ENCODE assay signal across 9 cellular contexts in genomic region chr6:8743146-8743745, GRCh38.
DNase-seq lines count a peak whose midpoint lies in the region; ATAC-seq and TF ChIP-seq lines count a peak whose summit lies in the region.
"Had no signal": no experiment of that assay in that cellular context is flagged by ENCODE, and none has a peak within 500 bp of the region (broad histone marks: within the 10 kb centered on the region; RNA-seq: fewer than 3 reads in every experiment).

No MANE protein-coding gene starts in this region.

- peak overlapping the region; percentile 24 for H3K27ac Mint-ChIP-seq in activated naive CD4-positive, alpha-beta T cell treated with anti-CD3 and anti-CD28 coated beads, Interleukin-2, amount 50 U/mL, for 24 hours
- no peak overlapping the region for H3K27ac Mint-ChIP-seq in natural killer cell treated with Interleukin-12 subunit alpha and Interleukin-12 subunit beta and Interleukin-15 and Interleukin-18, amount 100 ng/mL, for 72 hours

- no peaks in the 10 kb centered on the region for H3K9me3 ChIP-seq in gastroesophageal sphincter
- no peaks in the 10 kb centered on the region for H3K9me3 ChIP-seq in right cardiac atrium (ENCODE audit: control insufficient read depth, low read length)

- ATAC-seq in HG03064 (IDR thresholded peaks at IDR 0.05; ENCODE audit: low read depth, unreplicated experiment): peak; percentile 58
- ATAC-seq in natural killer cell treated with Interleukin-12 subunit alpha and Interleukin-12 subunit beta and Interleukin-15 and Interleukin-18, amount 100 ng/mL, for 72 hours: peak in 1 of 2 donors; percentile 62
- ATAC-seq in gastroesophageal sphincter: no peak
- ATAC-seq in right cardiac atrium: no peak

- TF ChIP-seq POLR2A in gastroesophageal sphincter (IDR thresholded peaks at IDR 0.05): no peak

- no peak for TF ChIP-seq EP300 in gastroesophageal sphincter (IDR thresholded peaks at IDR 0.05)

- H3K27ac ChIP-seq in gastroesophageal sphincter (no peak overlapping the region), right cardiac atrium (ENCODE audit: low read length) (no peak overlapping the region)
- H3K27ac ChIP-seq: skin epidermis had no signal

- 59 to 90% methylated on average over 5 of the region's 5 CpGs for WGBS in gastroesophageal sphincter (ENCODE audit: low coverage in 1 of 2), 2 donors
- WGBS in right cardiac atrium: 61% methylated on average over 5 of the region's 5 CpGs

- no peaks in the 10 kb centered on the region for H3K36me3 ChIP-seq in gastroesophageal sphincter

- H3K9me3 Mint-ChIP-seq in activated naive CD4-positive, alpha-beta T cell treated with anti-CD3 and anti-CD28 coated beads, Interleukin-2, amount 50 U/mL, for 24 hours: peaks cover 20% of the 10 kb centered on the region
- peaks cover 2% of the 10 kb centered on the region for H3K9me3 Mint-ChIP-seq in natural killer cell treated with Interleukin-12 subunit alpha and Interleukin-12 subunit beta and Interleukin-15 and Interleukin-18, amount 100 ng/mL, for 72 hours

- no peak for TF ChIP-seq CTCF in gastroesophageal sphincter (IDR thresholded peaks at IDR 0.05)

- H3K36me3 Mint-ChIP-seq in activated naive CD4-positive, alpha-beta T cell treated with anti-CD3 and anti-CD28 coated beads, Interleukin-2, amount 50 U/mL, for 24 hours: no peaks in the 10 kb centered on the region
- peaks cover 13% of the 10 kb centered on the region for H3K36me3 Mint-ChIP-seq in natural killer cell treated with Interleukin-12 subunit alpha and Interleukin-12 subunit beta and Interleukin-15 and Interleukin-18, amount 100 ng/mL, for 72 hours

- H3K4me3 ChIP-seq in gastroesophageal sphincter (no peak overlapping the region), right cardiac atrium (ENCODE audit: low read length) (no peak overlapping the region)

- no peak for DNase-seq in activated naive CD4-positive, alpha-beta T cell treated with Interleukin-2 at 50 U/mL for 16 hours
- DNase-seq in RPMI7951 (ENCODE audit: low read depth) (peak; percentile 8), right cardiac atrium (no peak), NCI-H2171 (lab: John Stamatoyannopoulos, UW) (no peak)
- no peak for DNase-seq in natural killer cell treated with Interleukin-12 subunit alpha and Interleukin-12 subunit beta and Interleukin-15 and Interleukin-18, amount 100 ng/mL, for 72 hours (ENCODE audit: low spot score)

- no peaks in the 10 kb centered on the region for H3K4me1 ChIP-seq in gastroesophageal sphincter
- no peaks in the 10 kb centered on the region for H3K4me1 ChIP-seq in right cardiac atrium (ENCODE audit: control insufficient read depth, insufficient read depth, low read length)

- H3K4me1 Mint-ChIP-seq in activated naive CD4-positive, alpha-beta T cell treated with anti-CD3 and anti-CD28 coated beads, Interleukin-2, amount 50 U/mL, for 24 hours: peaks cover 12% of the 10 kb centered on the region
- peaks cover 7 to 8% of the 10 kb centered on the region in 2 donors for H3K4me1 Mint-ChIP-seq in natural killer cell treated with Interleukin-12 subunit alpha and Interleukin-12 subunit beta and Interleukin-15 and Interleukin-18, amount 100 ng/mL, for 72 hours (ENCODE audit: low read depth in 2 of 2)

- no peaks in the 10 kb centered on the region for H3K27me3 Mint-ChIP-seq in activated naive CD4-positive, alpha-beta T cell treated with anti-CD3 and anti-CD28 coated beads, Interleukin-2, amount 50 U/mL, for 24 hours
- H3K27me3 Mint-ChIP-seq in natural killer cell treated with Interleukin-12 subunit alpha and Interleukin-12 subunit beta and Interleukin-15 and Interleukin-18, amount 100 ng/mL, for 72 hours: no peaks in the 10 kb centered on the region

- H3K4me3 Mint-ChIP-seq in activated naive CD4-positive, alpha-beta T cell treated with anti-CD3 and anti-CD28 coated beads, Interleukin-2, amount 50 U/mL, for 24 hours: peak overlapping the region; percentile 73
- peak overlapping the region; percentile 40 for H3K4me3 Mint-ChIP-seq in natural killer cell treated with Interleukin-12 subunit alpha and Interleukin-12 subunit beta and Interleukin-15 and Interleukin-18, amount 100 ng/mL, for 72 hours

- intact Hi-C loops in right cardiac atrium (cut with DNase I): no loop called here

- H3K27me3 ChIP-seq in gastroesophageal sphincter (no peaks in the 10 kb centered on the region), right cardiac atrium (ENCODE audit: control insufficient read depth, insufficient read depth) (no peaks in the 10 kb centered on the region)
